Comparison of ENCODE assay signal across 8 cellular contexts in genomic region chr19:44845612-44846454, GRCh38. TPM values are rescaled to one million over a fixed set of nuclear protein-coding genes. Genes with fewer than 3 reads are reported as not detected.
DNase-seq lines count a peak whose midpoint lies in the region; ATAC-seq and TF ChIP-seq lines count a peak whose summit lies in the region.

Gene NECTIN2 (plus strand): TSS chr19:44846297. CDS start chr19:44846526, 229 bp downstream.

- no peaks in the 10 kb centered on the region for H3K36me3 ChIP-seq in left lung

- H3K9me3 Mint-ChIP-seq in dendritic cell treated with granulocyte-macrophage colony-stimulating factor and Interleukin-4, amounts not matched to agents 40 ng/mL and 50 ng/mL, for 4 days = no peaks in the 10 kb centered on the region

- intact Hi-C loops in dendritic cell treated with granulocyte-macrophage colony-stimulating factor and Interleukin-4, amounts not matched to agents 40 ng/mL and 50 ng/mL, for 4 days (cut with micrococcal nuclease) = loop anchor here (2.0 to 10.0 kb wide), 6 partner anchors 23 to 157 kb away; partner anchors contain the start of gene TOMM40
- intact Hi-C loops in left lung (cut with DNase I) = no loop called here

- H3K27me3 ChIP-seq in left lung = no peaks in the 10 kb centered on the region

- peak; percentile 36 to 42 for TF ChIP-seq CTCF in left lung (IDR thresholded peaks at IDR 0.05)

- peak; percentile 50 for ATAC-seq in HG03159 (IDR thresholded peaks at IDR 0.05; ENCODE audit: unreplicated experiment)
- ATAC-seq in left lung = peak; percentile 79
- no peak for ATAC-seq in GM21515 (IDR thresholded peaks at IDR 0.05; ENCODE audit: unreplicated experiment)

- DNase-seq in COR-L47 (lab: John Stamatoyannopoulos, UW) = peak; percentile 86
- peak; percentile 93 for DNase-seq in NCI-H748 (lab: John Stamatoyannopoulos, UW; ENCODE audit: unreplicated experiment)
- DNase-seq in activated CD4-positive, alpha-beta T cell treated with anti-CD3 and anti-CD28 coated beads, Interleukin-2, amount 50 U/mL, for 24 hours (ENCODE audit: low read depth in 1 of 2, low spot score in 1 of 2) = peak; percentile 68 to 77
- DNase-seq in left lung = peak; percentile 99
- peak; percentile 92 for DNase-seq in stimulated activated CD4-positive, alpha-beta T cell treated with anti-CD3 and anti-CD28 coated beads, Interleukin-1b, Interleukin-23, amount 100 ng/mL, for 48 hours

- H3K9me3 ChIP-seq in left lung = no peaks in the 10 kb centered on the region

- peaks cover 13 to 55% of the 10 kb centered on the region in 2 donors for H3K4me1 ChIP-seq in left lung

- peaks cover 20% of the 10 kb centered on the region for H3K36me3 Mint-ChIP-seq in dendritic cell treated with granulocyte-macrophage colony-stimulating factor and Interleukin-4, amounts not matched to agents 40 ng/mL and 50 ng/mL, for 4 days (ENCODE audit: low read depth)

- peaks cover 2% of the 10 kb centered on the region for H3K27me3 Mint-ChIP-seq in dendritic cell treated with granulocyte-macrophage colony-stimulating factor and Interleukin-4, amounts not matched to agents 40 ng/mL and 50 ng/mL, for 4 days

- peaks cover 50% of the 10 kb centered on the region for H3K4me1 Mint-ChIP-seq in dendritic cell treated with granulocyte-macrophage colony-stimulating factor and Interleukin-4, amounts not matched to agents 40 ng/mL and 50 ng/mL, for 4 days (ENCODE audit: low read depth)

- H3K27ac Mint-ChIP-seq in dendritic cell treated with granulocyte-macrophage colony-stimulating factor and Interleukin-4, amounts not matched to agents 40 ng/mL and 50 ng/mL, for 4 days = peak within 1 kb of the TSS; percentile 93

- peak within 1 kb of the TSS; percentile 85 to 96 for H3K4me3 ChIP-seq in left lung

- peak within 1 kb of the TSS; percentile 91 for H3K4me3 Mint-ChIP-seq in dendritic cell treated with granulocyte-macrophage colony-stimulating factor and Interleukin-4, amounts not matched to agents 40 ng/mL and 50 ng/mL, for 4 days

- H3K27ac ChIP-seq in left lung = peak within 1 kb of the TSS; percentile 93 to 96

RNA-seq across cellular contexts. Expression of gene NECTIN2, which starts in this region (rescaled TPM):
- total RNA-seq in left lung = 100 to 1,000 TPM in 1 of 2 donors, 10 to 100 TPM in 1; 86.7 to 145 TPM
